Comparison of ENCODE assay signal across 14 cellular contexts in genomic region chr5:172878585-172879433, GRCh38. TPM values are rescaled to one million over a fixed set of nuclear protein-coding genes. Genes with fewer than 3 reads are reported as not detected.
DNase-seq lines count a peak whose midpoint lies in the region; ATAC-seq, FAIRE-seq and TF ChIP-seq lines count a peak whose summit lies in the region.
"Had no signal": no experiment of that assay in that cellular context is flagged by ENCODE, and none has a peak within 500 bp of the region (broad histone marks: within the 10 kb centered on the region; RNA-seq: fewer than 3 reads in every experiment).

No MANE protein-coding gene starts in this region.

- no peak overlapping the region for H3K4me3 Mint-ChIP-seq in activated naive CD8-positive, alpha-beta T cell treated with anti-CD3 and anti-CD28 coated beads, Interleukin-2, amount 50 U/mL, for 24 hours
- H3K4me3 Mint-ChIP-seq in activated naive CD8-positive, alpha-beta T cell treated with anti-CD3 and anti-CD28 coated beads for 36 hours = no peak overlapping the region
- no peak overlapping the region for H3K4me3 Mint-ChIP-seq in endodermal cell
- H3K4me3 Mint-ChIP-seq: naive thymus-derived CD8-positive, alpha-beta T cell; T-helper 2 cell treated with Interferon-gamma antibody and Interleukin-4, amounts not matched to agents 5 μg/mL and 100 μg/mL, for 36 hours had no signal

- DNase-seq in activated naive CD8-positive, alpha-beta T cell treated with anti-CD3 and anti-CD28 coated beads, Interleukin-2, amount 50 U/mL, for 24 hours = peak; percentile 43
- DNase-seq in activated naive CD8-positive, alpha-beta T cell treated with anti-CD3 and anti-CD28 coated beads for 36 hours = no peak
- DNase-seq in endothelial cell of umbilical vein (ENCODE audit: low read depth, low spot score) (peak; percentile 92), myocyte (ENCODE audit: low read depth) (peak; percentile 96), tibial artery (peak; percentile 62 to 87), neuronal stem cell (ENCODE audit: low spot score) (no peak), NCI-H2029 treated with DMSO at 0.1 percent for 48 hours (lab: John Stamatoyannopoulos, UW) (no peak), endodermal cell (no peak)
- DNase-seq: NCI-H1048 had no signal

- no peak overlapping the region for H3K18ac ChIP-seq in neuronal stem cell (ENCODE audit: low read length)

- H4K20me1 ChIP-seq in endothelial cell of umbilical vein (replicated peaks; ENCODE audit: control insufficient read depth, extremely low read depth, insufficient read depth, low read length) = no peaks in the 10 kb centered on the region

- CTCF ChIA-PET in endothelial cell of umbilical vein (lab: Charles Lee) = interaction anchor here (1.2 to 1.8 kb wide), 4 partner anchors 8 to 107 kb away, joined by 4 to 10 read pairs (median 4); partner anchors contain the start of gene DUSP1

- H3K4me1 ChIP-seq in endothelial cell of umbilical vein (ENCODE audit: control insufficient read depth, extremely low read depth, insufficient read depth, low read length) (peaks cover 46% of the 10 kb centered on the region), tibial artery (peaks cover 5 to 85% (median 41%) of the 10 kb centered on the region in 4 donors), neuronal stem cell (ENCODE audit: control insufficient read depth in 2 of 2, insufficient read depth in 1 of 2, low read depth in 1 of 2, low read length in 2 of 2) (peaks cover 4 to 15% of the 10 kb centered on the region in 2 donors), endodermal cell (ENCODE audit: control insufficient read depth, insufficient read depth, low read length) (no peaks in the 10 kb centered on the region)

- no CpG with 5 or more reads among the region's 22 CpGs for whole genome bisulfite sequencing in neuronal stem cell (ENCODE audit: extremely low coverage in 2 of 2, insufficient read length in 2 of 2, insufficient replicate concordance in 1 of 2), 2 donors
- 95 to 96% methylated on average over 17 to 22 of the region's 22 CpGs for WGBS in endodermal cell (ENCODE audit: insufficient coverage in 1 of 2, insufficient read length in 1 of 2), 2 experiments

- intact Hi-C loops in endothelial cell of umbilical vein (cut with micrococcal nuclease) = loop anchor here (1.0 kb wide), 3 partner anchors 8 to 114 kb away; no protein-coding TSS in a partner anchor
- intact Hi-C loops in tibial artery (cut with DNase I; ENCODE audit: low total_unique reads) = no loop called here

- H4K8ac ChIP-seq in neuronal stem cell (ENCODE audit: low read depth, low read length) = no peak overlapping the region

- H3K27me3 ChIP-seq in endothelial cell of umbilical vein (ENCODE audit: control insufficient read depth in 2 of 2, insufficient read depth in 2 of 2, low read length in 2 of 2) (no peaks in the 10 kb centered on the region), tibial artery (no peaks in the 10 kb centered on the region), neuronal stem cell (ENCODE audit: control insufficient read depth in 3 of 3, insufficient read depth in 3 of 3, low read depth in 1 of 3, low read length in 3 of 3) (no peaks in the 10 kb centered on the region), endodermal cell (ENCODE audit: control insufficient read depth, insufficient read depth, low read length, poor library complexity, severe bottlenecking) (no peaks in the 10 kb centered on the region)

- H3K79me1 ChIP-seq in neuronal stem cell (ENCODE audit: low read depth, low read length) = no peaks in the 10 kb centered on the region

- H3K9me1 ChIP-seq in endothelial cell of umbilical vein (replicated peaks; ENCODE audit: control insufficient read depth, extremely low read depth, insufficient read depth, low read length) = no peaks in the 10 kb centered on the region

- no peak overlapping the region for H2AK5ac ChIP-seq in neuronal stem cell (ENCODE audit: low read depth, low read length)

- POLR2A ChIA-PET in endothelial cell of umbilical vein (lab: Charles Lee) = interaction anchor here (1.9 kb wide), 1 partner anchor 108 kb away, joined by 10 read pairs; the partner anchor contains the start of gene DUSP1

- ATAC-seq in activated naive CD8-positive, alpha-beta T cell treated with anti-CD3 and anti-CD28 coated beads, Interleukin-2, amount 50 U/mL, for 24 hours = peak; percentile 18
- ATAC-seq: A549; naive thymus-derived CD8-positive, alpha-beta T cell had no signal

- H3K9ac ChIP-seq in endothelial cell of umbilical vein (replicated peaks; ENCODE audit: extremely low read depth, insufficient read depth, low read length) = peak overlapping the region; percentile 87
- H3K9ac ChIP-seq in neuronal stem cell (ENCODE audit: low read depth, low read length, poor library complexity) = no peak overlapping the region
- H3K9ac ChIP-seq in endodermal cell (ENCODE audit: extremely low read depth, low read length, poor library complexity, severe bottlenecking) = no peak overlapping the region

- H2AFZ ChIP-seq in endothelial cell of umbilical vein (ENCODE audit: low read depth, low read length) (peak overlapping the region; percentile 63), neuronal stem cell (ENCODE audit: low read length) (no peak overlapping the region)

- no peak overlapping the region for H3K27ac Mint-ChIP-seq in activated naive CD8-positive, alpha-beta T cell treated with anti-CD3 and anti-CD28 coated beads, Interleukin-2, amount 50 U/mL, for 24 hours
- H3K27ac Mint-ChIP-seq in activated naive CD8-positive, alpha-beta T cell treated with anti-CD3 and anti-CD28 coated beads for 36 hours = no peak overlapping the region
- H3K27ac Mint-ChIP-seq in endodermal cell = no peak overlapping the region
- H3K27ac Mint-ChIP-seq: T-helper 2 cell treated with Interferon-gamma antibody and Interleukin-4, amounts not matched to agents 5 μg/mL and 100 μg/mL, for 36 hours had no signal

- TF ChIP-seq CTCF in endothelial cell of umbilical vein (IDR thresholded peaks at IDR 0.05; ENCODE audit: extremely low read depth in 1 of 2, insufficient read depth in 1 of 2, low read depth in 1 of 2, low read length in 2 of 2) = no peak
- TF ChIP-seq CTCF in tibial artery (IDR thresholded peaks at IDR 0.05) = no peak
- no peak for TF ChIP-seq CTCF in endodermal cell (conservative IDR thresholded peaks at IDR 0.05)

- TF ChIP-seq POLR2A in endothelial cell of umbilical vein (IDR thresholded peaks at IDR 0.05; ENCODE audit: low read depth, low read length) = peak; percentile 66

- no peaks in the 10 kb centered on the region for H3K27me3 Mint-ChIP-seq in activated naive CD8-positive, alpha-beta T cell treated with anti-CD3 and anti-CD28 coated beads, Interleukin-2, amount 50 U/mL, for 24 hours
- no peaks in the 10 kb centered on the region for H3K27me3 Mint-ChIP-seq in activated naive CD8-positive, alpha-beta T cell treated with anti-CD3 and anti-CD28 coated beads for 36 hours
- no peaks in the 10 kb centered on the region for H3K27me3 Mint-ChIP-seq in endodermal cell (ENCODE audit: insufficient read depth)
- H3K27me3 Mint-ChIP-seq: naive thymus-derived CD8-positive, alpha-beta T cell had no signal

- peaks cover 36% of the 10 kb centered on the region for H3K4me1 Mint-ChIP-seq in activated naive CD8-positive, alpha-beta T cell treated with anti-CD3 and anti-CD28 coated beads, Interleukin-2, amount 50 U/mL, for 24 hours
- peaks cover 22% of the 10 kb centered on the region for H3K4me1 Mint-ChIP-seq in activated naive CD8-positive, alpha-beta T cell treated with anti-CD3 and anti-CD28 coated beads for 36 hours
- peaks cover 5% of the 10 kb centered on the region for H3K4me1 Mint-ChIP-seq in endodermal cell

- no peaks in the 10 kb centered on the region for H3K9me3 Mint-ChIP-seq in activated naive CD8-positive, alpha-beta T cell treated with anti-CD3 and anti-CD28 coated beads, Interleukin-2, amount 50 U/mL, for 24 hours
- H3K9me3 Mint-ChIP-seq in activated naive CD8-positive, alpha-beta T cell treated with anti-CD3 and anti-CD28 coated beads for 36 hours = no peaks in the 10 kb centered on the region
- H3K9me3 Mint-ChIP-seq in endodermal cell = peaks cover 3% of the 10 kb centered on the region
- H3K9me3 Mint-ChIP-seq: naive thymus-derived CD8-positive, alpha-beta T cell; T-helper 2 cell treated with Interferon-gamma antibody and Interleukin-4, amounts not matched to agents 5 μg/mL and 100 μg/mL, for 36 hours had no signal

- no peak overlapping the region for H4K91ac ChIP-seq in neuronal stem cell (ENCODE audit: low read depth, low read length, poor library complexity)

- H3K27ac ChIP-seq in endothelial cell of umbilical vein (ENCODE audit: insufficient read depth, low read depth, low read length) (peak overlapping the region; percentile 96), tibial artery (peak overlapping the region; percentile 91 to 96), neuronal stem cell (replicated peaks; ENCODE audit: low read length) (no peak overlapping the region), endodermal cell (ENCODE audit: low read depth, low read length) (no peak overlapping the region)
- H3K27ac ChIP-seq: HL-60 had no signal

- no peak overlapping the region for H2BK12ac ChIP-seq in neuronal stem cell (ENCODE audit: low read length)

- no peak overlapping the region for H3K4ac ChIP-seq in neuronal stem cell (ENCODE audit: low read length)

- no peak overlapping the region for H2BK120ac ChIP-seq in neuronal stem cell (ENCODE audit: low read depth, low read length)

- H3K4me2 ChIP-seq in endothelial cell of umbilical vein (ENCODE audit: insufficient read depth, low read length) (peak overlapping the region; percentile 82), neuronal stem cell (ENCODE audit: insufficient read depth, low read length, poor library complexity, severe bottlenecking) (no peak overlapping the region)
- H3K4me2 ChIP-seq: A549 had no signal

- no peak overlapping the region for H2BK5ac ChIP-seq in neuronal stem cell (ENCODE audit: low read length)

- peaks cover 9% of the 10 kb centered on the region for H3K36me3 Mint-ChIP-seq in activated naive CD8-positive, alpha-beta T cell treated with anti-CD3 and anti-CD28 coated beads, Interleukin-2, amount 50 U/mL, for 24 hours (ENCODE audit: low read depth)
- H3K36me3 Mint-ChIP-seq in activated naive CD8-positive, alpha-beta T cell treated with anti-CD3 and anti-CD28 coated beads for 36 hours = peaks cover 11% of the 10 kb centered on the region
- peaks cover 23% of the 10 kb centered on the region for H3K36me3 Mint-ChIP-seq in endodermal cell (ENCODE audit: low read depth)

- FAIRE-seq in endothelial cell of umbilical vein (lab: Jason Lieb, UNC) = peak; percentile 92
- FAIRE-seq: A549, G401.6 had no signal

- no peak overlapping the region for H3K23ac ChIP-seq in neuronal stem cell (ENCODE audit: low read depth, low read length, poor library complexity)

- H3K36me3 ChIP-seq in endothelial cell of umbilical vein (ENCODE audit: control insufficient read depth in 2 of 2, extremely low read depth in 1 of 2, insufficient read depth in 2 of 2, low read length in 2 of 2) = no peaks in the 10 kb centered on the region
- peaks cover 0 to 7% (median 5%) of the 10 kb centered on the region in 3 donors for H3K36me3 ChIP-seq in tibial artery
- peaks cover 0 to 25% of the 10 kb centered on the region in 2 donors for H3K36me3 ChIP-seq in neuronal stem cell (replicated peaks in 1 of 2; ENCODE audit: control insufficient read depth in 2 of 2, insufficient read depth in 2 of 2, low read length in 2 of 2)
- H3K36me3 ChIP-seq in endodermal cell (ENCODE audit: control insufficient read depth, insufficient read depth, low read length) = peaks cover 16% of the 10 kb centered on the region

- peaks cover 33% of the 10 kb centered on the region for H3K79me2 ChIP-seq in endothelial cell of umbilical vein (ENCODE audit: control insufficient read depth, insufficient read depth, low read length)

- H2BK15ac ChIP-seq in neuronal stem cell (ENCODE audit: low read length) = no peak overlapping the region

- H3K14ac ChIP-seq in neuronal stem cell (ENCODE audit: low read length) = no peak overlapping the region

- dilution Hi-C loops in endothelial cell of umbilical vein (cut with MboI; ENCODE audit: extremely low pct_ligation_motif_present, low sequenced_read_pairs) = no loop called here

- BruUV-seq in endothelial cell of umbilical vein (replicated peaks; lab: Mats Ljungman, UMichigan) = TSS peak; percentile 59

- H3K4me3 ChIP-seq in endothelial cell of umbilical vein (replicated peaks in 1 of 3; ENCODE audit: insufficient read depth in 1 of 3, low read depth in 1 of 3, low read length in 3 of 3) (peak overlapping the region in 1 of 3 experiments; percentile 27), tibial artery (peak overlapping the region; percentile 27 to 41), neuronal stem cell (ENCODE audit: low read length in 2 of 2) (no peak overlapping the region), endodermal cell (ENCODE audit: low read length) (no peak overlapping the region)
- H3K4me3 ChIP-seq: A549 had no signal

- no peaks in the 10 kb centered on the region for H3K9me3 ChIP-seq in endothelial cell of umbilical vein (replicated peaks; ENCODE audit: control insufficient read depth, insufficient read depth, low read length)
- H3K9me3 ChIP-seq in tibial artery = peaks cover 0 to 4% (median 0%) of the 10 kb centered on the region in 3 donors
- H3K9me3 ChIP-seq in neuronal stem cell (replicated peaks in 1 of 2; ENCODE audit: control insufficient read depth in 2 of 2, insufficient read depth in 1 of 2, low read depth in 1 of 2, low read length in 2 of 2) = no peaks in the 10 kb centered on the region
- no peaks in the 10 kb centered on the region for H3K9me3 ChIP-seq in endodermal cell (ENCODE audit: control insufficient read depth, low read length)
- H3K9me3 ChIP-seq: A549 had no signal

RNA-seq across cellular contexts. Expression of gene ERGIC1, which starts 44.8 kb away (rescaled TPM):
- 10 to 100 TPM; 45.9 to 46.9 TPM for total RNA-seq in activated naive CD8-positive, alpha-beta T cell treated with anti-CD3 and anti-CD28 coated beads for 36 hours
- total RNA-seq in endothelial cell of umbilical vein (105 and 118 TPM in 2 replicates), myocyte (97.8 and 120 TPM in 2 replicates), endodermal cell (10 to 100 TPM; 81.9 to 94.8 TPM)
- polyA plus RNA-seq in endothelial cell of umbilical vein = 109 and 115 TPM in 2 replicates
- polyA plus RNA-seq in endothelial cell of umbilical vein (2011; cell fraction: cytosol; rRNA removed) = 84.9 and 98.4 TPM in 2 replicates
- 63.2 and 75.9 TPM in 2 replicates for polyA plus RNA-seq in endothelial cell of umbilical vein (2011; cell fraction: nucleus; rRNA removed)
- polyA plus RNA-seq in endothelial cell of umbilical vein (2012) = 101 and 105 TPM in 2 replicates
- polyA minus RNA-seq in endothelial cell of umbilical vein = 189 and 212 TPM in 2 replicates
- polyA minus RNA-seq in endothelial cell of umbilical vein (2011; cell fraction: cytosol; rRNA and poly(A)+ RNA removed) = 41.4 TPM
- 62.9 and 76.6 TPM in 2 replicates for polyA minus RNA-seq in endothelial cell of umbilical vein (2011; cell fraction: nucleus; rRNA and poly(A)+ RNA removed)
- polyA plus RNA-seq in myocyte (2012) = 196 TPM
- polyA plus RNA-seq in neuronal stem cell (2013, experiment 1 of 2) = 73.5 TPM
- 73.3 TPM for polyA plus RNA-seq in neuronal stem cell (2013, experiment 2 of 2)
- polyA plus RNA-seq in endodermal cell (2013, experiment 1 of 2) = 79.3 TPM
- polyA plus RNA-seq in endodermal cell (2013, experiment 2 of 2) = 73.2 TPM

Comparison
In these comparisons a context has a peak if more than half of its experiments do, and no peak if none do; other contexts are left out.
1. DNase-seq: peak in activated naive CD8-positive, alpha-beta T cell treated with anti-CD3 and anti-CD28 coated beads, Interleukin-2, amount 50 U/mL, for 24 hours (single experiment), endothelial cell of umbilical vein (single experiment), myocyte (single experiment) and tibial artery (2 of 2); none in activated naive CD8-positive, alpha-beta T cell treated with anti-CD3 and anti-CD28 coated beads for 36 hours (single experiment), neuronal stem cell (single experiment), NCI-H2029 treated with DMSO at 0.1 percent for 48 hours (single experiment) and endodermal cell (single experiment).
2. H3K27ac ChIP-seq: peak in endothelial cell of umbilical vein (single experiment) and tibial artery (2 of 2); none in neuronal stem cell (single experiment) and endodermal cell (single experiment).
3. H3K4me3 ChIP-seq: peak in tibial artery (2 of 2); none in neuronal stem cell (0 of 2) and endodermal cell (single experiment).